Comparison of ENCODE assay signal across 23 cellular contexts in the genomic region with DNA sequence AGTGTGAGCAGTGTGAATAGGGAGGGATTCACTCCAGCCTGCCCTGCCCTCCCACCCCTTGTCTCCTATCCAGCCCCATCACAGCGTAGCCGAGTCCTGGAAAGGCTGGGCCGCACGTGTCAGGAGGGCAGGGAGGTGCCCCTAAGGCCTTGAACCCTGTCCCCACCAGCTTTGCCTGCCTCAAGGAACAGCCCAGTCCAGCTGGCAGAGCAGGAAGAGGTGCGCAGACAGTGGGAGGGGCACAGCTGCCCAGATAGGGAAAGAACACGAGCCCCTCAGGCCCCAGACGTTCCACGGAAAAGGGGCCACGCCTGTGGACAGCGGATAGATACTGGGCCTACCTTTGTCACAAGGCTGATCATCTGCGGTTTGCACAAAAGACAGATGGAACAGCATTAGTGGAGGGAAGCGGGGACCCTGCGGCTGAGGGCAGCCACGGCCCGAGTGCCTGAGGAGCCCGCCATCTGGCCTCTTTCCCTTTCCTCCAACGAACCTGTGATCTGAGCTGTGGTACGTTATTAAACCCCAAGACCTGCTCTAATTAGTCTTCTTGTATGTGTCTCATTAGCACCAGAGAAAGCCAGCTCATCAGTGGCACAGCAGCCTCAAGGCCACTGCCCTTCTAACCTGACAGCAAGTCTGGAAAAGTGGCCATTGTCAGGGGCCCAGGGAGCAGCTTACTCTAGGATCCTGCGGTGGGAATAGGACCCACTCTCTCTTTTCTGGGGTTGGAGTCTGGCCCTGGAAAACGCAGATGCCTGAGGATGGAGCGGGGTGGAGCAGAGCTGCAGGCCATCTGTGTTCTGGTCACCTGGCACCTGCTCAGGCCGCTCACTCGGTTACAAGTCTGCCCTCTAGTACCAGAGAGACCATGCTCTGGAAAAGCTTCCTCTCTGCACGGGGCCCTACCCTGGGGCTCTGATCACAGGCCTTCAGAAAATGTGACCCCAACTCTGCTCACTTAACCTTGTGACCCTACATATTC. TPM values are rescaled to one million over a fixed set of nuclear protein-coding genes. Genes with fewer than 3 reads are reported as not detected.
"Had no signal": no experiment of that assay in that cellular context is flagged by ENCODE, and none has a peak within 500 bp of the region (broad histone marks: within the 10 kb centered on the region; RNA-seq: fewer than 3 reads in every experiment).

No MANE protein-coding gene starts in this region.

- H3K27me3 ChIP-seq: ascending aorta, esophagus squamous epithelium, stomach, vagina had no signal

- H3K9me3 ChIP-seq: ascending aorta, esophagus squamous epithelium, stomach, vagina had no signal

- H3K27ac Mint-ChIP-seq: activated B cell treated with CpG ODN at 0.5 μM for 24 hours; activated CD4-positive, alpha-beta T cell treated with anti-CD3 and anti-CD28 coated beads, Interleukin-2, amount 10 ng/mL, durations not matched to agents 24 days and 14 days; activated CD8-positive, alpha-beta T cell treated with anti-CD3 and anti-CD28 coated beads, Interleukin-2, amount 10 ng/mL, durations not matched to agents 7 days and 5 days; effector memory CD8-positive, alpha-beta T cell; progenitor cell of endocrine pancreas had no signal

- H3K27ac ChIP-seq: ascending aorta, esophagus squamous epithelium, stomach, vagina had no signal

- H3K4me3 ChIP-seq: ascending aorta, esophagus squamous epithelium, smooth muscle cell, stomach, vagina had no signal

- H3K4me2 ChIP-seq: smooth muscle cell had no signal

- DNase-seq: activated B cell treated with CpG ODN at 0.5 μM for 24 hours; activated CD4-positive, alpha-beta T cell treated with anti-CD3 and anti-CD28 coated beads, Interleukin-2, amount 10 ng/mL, durations not matched to agents 24 days and 14 days; activated CD8-positive, alpha-beta T cell treated with anti-CD3 and anti-CD28 coated beads, Interleukin-2, amount 10 ng/mL, durations not matched to agents 7 days and 5 days; activated effector memory CD4-positive, alpha-beta T cell treated with Interleukin-2 at 50 U/mL for 16 hours; activated naive CD4-positive, alpha-beta T cell treated with anti-CD3 and anti-CD28 coated beads, Interleukin-2, amount 50 U/mL, for 16 hours; activated T-cell treated with anti-CD3 and anti-CD28 coated beads, Interleukin-2, amount 50 U/mL, for 48 hours; effector memory CD8-positive, alpha-beta T cell; esophagus squamous epithelium; right cardiac atrium; stimulated activated CD4-positive, alpha-beta T cell treated with anti-CD3 and anti-CD28 coated beads, Interleukin-4, amount 100 ng/mL, for 1 hour; stomach; trophoblast cell had no signal

- H3K4me1 ChIP-seq: ascending aorta, vagina had no signal

- ATAC-seq: activated CD8-positive, alpha-beta T cell treated with anti-CD3 and anti-CD28 coated beads, Interleukin-2, amount 10 ng/mL, durations not matched to agents 7 days and 5 days; effector memory CD8-positive, alpha-beta T cell had no signal

- H3K9me3 Mint-ChIP-seq: activated B cell treated with CpG ODN at 0.5 μM for 24 hours; activated CD4-positive, alpha-beta T cell treated with anti-CD3 and anti-CD28 coated beads, Interleukin-2, amount 10 ng/mL, durations not matched to agents 24 days and 14 days; effector memory CD8-positive, alpha-beta T cell had no signal

RNA-seq across cellular contexts. Expression of gene MPP3, which starts 16.3 kb away (rescaled TPM):
- total RNA-seq: activated B cell treated with CpG ODN at 0.5 μM for 24 hours; activated CD8-positive, alpha-beta T cell treated with anti-CD3 and anti-CD28 coated beads, Interleukin-2, amount 10 ng/mL, durations not matched to agents 7 days and 5 days had no signal

RNA-seq across cellular contexts. Expression of gene CD300LG, which starts 30.3 kb away (rescaled TPM):
- total RNA-seq: activated B cell treated with CpG ODN at 0.5 μM for 24 hours; activated CD4-positive, alpha-beta T cell treated with anti-CD3 and anti-CD28 coated beads, Interleukin-2, amount 10 ng/mL, durations not matched to agents 24 days and 14 days; activated CD8-positive, alpha-beta T cell treated with anti-CD3 and anti-CD28 coated beads, Interleukin-2, amount 10 ng/mL, durations not matched to agents 7 days and 5 days; dermis microvascular lymphatic vessel endothelial cell; lung microvascular endothelial cell; mononuclear cell; progenitor cell of endocrine pancreas; smooth muscle cell; temporal lobe had no signal
- polyA plus RNA-seq: neural cell, smooth muscle cell had no signal

RNA-seq across cellular contexts. Expression of gene CFAP97D1, which starts 36.4 kb away (rescaled TPM):
- total RNA-seq: activated B cell treated with CpG ODN at 0.5 μM for 24 hours; activated CD4-positive, alpha-beta T cell treated with anti-CD3 and anti-CD28 coated beads, Interleukin-2, amount 10 ng/mL, durations not matched to agents 24 days and 14 days; activated CD8-positive, alpha-beta T cell treated with anti-CD3 and anti-CD28 coated beads, Interleukin-2, amount 10 ng/mL, durations not matched to agents 7 days and 5 days; ascending aorta; dermis microvascular lymphatic vessel endothelial cell; lung microvascular endothelial cell; mononuclear cell; progenitor cell of endocrine pancreas; stomach; temporal lobe; vagina had no signal
- polyA plus RNA-seq: adipose tissue, smooth muscle cell, stomach had no signal

RNA-seq across cellular contexts. Expression of gene SOST, which starts 58.0 kb away (rescaled TPM):
- total RNA-seq: activated B cell treated with CpG ODN at 0.5 μM for 24 hours; activated CD4-positive, alpha-beta T cell treated with anti-CD3 and anti-CD28 coated beads, Interleukin-2, amount 10 ng/mL, durations not matched to agents 24 days and 14 days; activated CD8-positive, alpha-beta T cell treated with anti-CD3 and anti-CD28 coated beads, Interleukin-2, amount 10 ng/mL, durations not matched to agents 7 days and 5 days; dermis microvascular lymphatic vessel endothelial cell; lung microvascular endothelial cell; mononuclear cell; omental fat pad; smooth muscle cell; stomach; temporal lobe; vagina had no signal
- polyA plus RNA-seq: adipose tissue, smooth muscle cell, stomach had no signal
